In genomic region chr3:5002174-5002870, GRCh38 we compare ENCODE assay signal across 11 cellular contexts. TPM values are rescaled to one million over a fixed set of nuclear protein-coding genes. Genes with fewer than 3 reads are reported as not detected.
DNase-seq lines count a peak whose midpoint lies in the region; ATAC-seq and TF ChIP-seq lines count a peak whose summit lies in the region.
"Had no signal": no experiment of that assay in that cellular context is flagged by ENCODE, and none has a peak within 500 bp of the region (broad histone marks: within the 10 kb centered on the region; RNA-seq: fewer than 3 reads in every experiment).

No MANE protein-coding gene starts in this region.

- CTCF ChIA-PET in activated CD4-positive, alpha-beta memory T cell treated with anti-CD3 and anti-CD28 coated beads for 36 hours (lab: Charles Lee), result interaction anchor here (0.7 to 1.6 kb wide), 6 partner anchors 9 to 291 kb away, joined by 3 to 4 read pairs (median 3); no protein-coding TSS in a partner anchor

- peaks cover 12% of the 10 kb centered on the region for H3K4me1 ChIP-seq in effector memory CD4-positive, alpha-beta T cell (ENCODE audit: control insufficient read depth, insufficient read depth, low read length, poor library complexity, severe bottlenecking)
- no peaks in the 10 kb centered on the region for H3K4me1 ChIP-seq in esophagus muscularis mucosa
- H3K4me1 ChIP-seq: lower lobe of right lung had no signal

- TF ChIP-seq EP300 in esophagus muscularis mucosa (IDR thresholded peaks at IDR 0.05), result no peak

- WGBS in esophagus muscularis mucosa, result 79% methylated on average over 16 of the region's 16 CpGs

- DNase-seq in NB4 (ENCODE audit: low read depth) (peak; percentile 88), esophagus muscularis mucosa (ENCODE audit: extremely low spot score) (no peak), DMS114 treated with DMSO at 0.1 percent for 48 hours (lab: John Stamatoyannopoulos, UW; ENCODE audit: unreplicated experiment) (no peak)
- DNase-seq in activated CD4-positive, alpha-beta memory T cell treated with anti-CD3 and anti-CD28 coated beads for 36 hours, result peak; percentile 86
- peak; percentile 31 to 68 (median 62) for DNase-seq in effector memory CD4-positive, alpha-beta T cell
- DNase-seq in stimulated activated CD8-positive, alpha-beta memory T cell treated with anti-CD3 and anti-CD28 coated beads, Interleukin-12 subunit alpha, Interleukin-12 subunit beta, amount 100 ng/mL, for 24 hours (ENCODE audit: extremely low read depth), result peak; percentile 49
- DNase-seq: lower lobe of right lung, MG63 had no signal

- no peaks in the 10 kb centered on the region for H3K27me3 Mint-ChIP-seq in activated CD4-positive, alpha-beta memory T cell treated with anti-CD3 and anti-CD28 coated beads for 36 hours

- H3K36me3 Mint-ChIP-seq in activated CD4-positive, alpha-beta memory T cell treated with anti-CD3 and anti-CD28 coated beads for 36 hours, result no peaks in the 10 kb centered on the region

- POLR2A ChIA-PET in activated CD4-positive, alpha-beta memory T cell treated with anti-CD3 and anti-CD28 coated beads for 36 hours (lab: Charles Lee), result interaction anchor here (0.7 to 4.6 kb wide), 9 partner anchors 14 to 262 kb away, joined by 3 to 31 read pairs (median 4); partner anchors contain the start of gene BHLHE40

- H3K4me3 Mint-ChIP-seq in activated CD4-positive, alpha-beta memory T cell treated with anti-CD3 and anti-CD28 coated beads for 36 hours, result peak overlapping the region; percentile 16

- no peaks in the 10 kb centered on the region for H3K36me3 ChIP-seq in effector memory CD4-positive, alpha-beta T cell (ENCODE audit: control insufficient read depth, insufficient read depth, low read length)
- H3K36me3 ChIP-seq in esophagus muscularis mucosa, result no peaks in the 10 kb centered on the region
- H3K36me3 ChIP-seq: lower lobe of right lung, MG63 had no signal

- H3K9me3 Mint-ChIP-seq in activated CD4-positive, alpha-beta memory T cell treated with anti-CD3 and anti-CD28 coated beads for 36 hours, result no peaks in the 10 kb centered on the region

- peaks cover 41% of the 10 kb centered on the region for H3K4me1 Mint-ChIP-seq in activated CD4-positive, alpha-beta memory T cell treated with anti-CD3 and anti-CD28 coated beads for 36 hours (ENCODE audit: low read depth)

- intact Hi-C loops in activated CD4-positive, alpha-beta memory T cell treated with anti-CD3 and anti-CD28 coated beads for 36 hours (cut with micrococcal nuclease), result loop anchor here (1.0 kb wide), 1 partner anchor 16 kb away; no protein-coding TSS in a partner anchor
- intact Hi-C loops in esophagus muscularis mucosa (cut with DNase I), result no loop called here

- no peak overlapping the region for H3K4me3 ChIP-seq in NB4 (ENCODE audit: low read depth, low read length)
- H3K4me3 ChIP-seq in effector memory CD4-positive, alpha-beta T cell (ENCODE audit: insufficient read depth, low read depth, low read length, poor library complexity, severe bottlenecking), result no peak overlapping the region
- H3K4me3 ChIP-seq in esophagus muscularis mucosa, result no peak overlapping the region
- H3K4me3 ChIP-seq: lower lobe of right lung, MG63 had no signal

- TF ChIP-seq CTCF in NB4 (IDR thresholded peaks at IDR 0.05; ENCODE audit: low read depth, low read length) (no peak), esophagus muscularis mucosa (IDR thresholded peaks at IDR 0.05) (no peak)

- TF ChIP-seq POLR2A in NB4 (IDR thresholded peaks at IDR 0.05; ENCODE audit: extremely low read depth, insufficient read length) (no peak), GM18505 (IDR thresholded peaks at IDR 0.05; ENCODE audit: borderline replicate concordance, extremely low read depth, insufficient read depth, insufficient read length) (no peak), esophagus muscularis mucosa (IDR thresholded peaks at IDR 0.05; ENCODE audit: low read depth) (no peak)

- ATAC-seq in GM18505 (IDR thresholded peaks at IDR 0.05; ENCODE audit: unreplicated experiment) (no peak), HG02884 (IDR thresholded peaks at IDR 0.05; ENCODE audit: unreplicated experiment) (no peak)
- ATAC-seq: esophagus mucosa, lower lobe of right lung had no signal

- H3K27ac Mint-ChIP-seq in activated CD4-positive, alpha-beta memory T cell treated with anti-CD3 and anti-CD28 coated beads for 36 hours, result peak overlapping the region; percentile 82

- H3K27ac ChIP-seq in effector memory CD4-positive, alpha-beta T cell (ENCODE audit: insufficient read depth, low read length, poor library complexity, severe bottlenecking), result no peak overlapping the region
- no peak overlapping the region for H3K27ac ChIP-seq in esophagus muscularis mucosa (replicated peaks in 1 of 4)
- H3K27ac ChIP-seq: lower lobe of right lung had no signal

- no peaks in the 10 kb centered on the region for H3K9me3 ChIP-seq in effector memory CD4-positive, alpha-beta T cell (ENCODE audit: control insufficient read depth, low read length)
- no peaks in the 10 kb centered on the region for H3K9me3 ChIP-seq in esophagus muscularis mucosa
- H3K9me3 ChIP-seq: lower lobe of right lung, MG63 had no signal

- H3K27me3 ChIP-seq in effector memory CD4-positive, alpha-beta T cell (replicated peaks; ENCODE audit: control insufficient read depth, insufficient read depth, low read length, poor library complexity, severe bottlenecking), result no peaks in the 10 kb centered on the region
- no peaks in the 10 kb centered on the region for H3K27me3 ChIP-seq in esophagus muscularis mucosa
- H3K27me3 ChIP-seq: MG63 had no signal

RNA-seq across cellular contexts. Expression of gene BHLHE40, which starts 23.1 kb away (rescaled TPM):
- 100 to 1,000 TPM; 188 to 195 TPM for total RNA-seq in activated CD4-positive, alpha-beta memory T cell treated with anti-CD3 and anti-CD28 coated beads for 36 hours
- 100 to 1,000 TPM in 1 of 4 donors, 10 to 100 TPM in 2, 1 to 10 TPM in 1; 8.3 to 170 (median 19.4) TPM for total RNA-seq in esophagus muscularis mucosa

Comparison
In these comparisons a context has a peak if more than half of its experiments do, and no peak if none do; other contexts are left out.
1. DNase-seq: peak in NB4 (single experiment), activated CD4-positive, alpha-beta memory T cell treated with anti-CD3 and anti-CD28 coated beads for 36 hours (single experiment), effector memory CD4-positive, alpha-beta T cell (3 of 3) and stimulated activated CD8-positive, alpha-beta memory T cell treated with anti-CD3 and anti-CD28 coated beads, Interleukin-12 subunit alpha, Interleukin-12 subunit beta, amount 100 ng/mL, for 24 hours (single experiment); none in esophagus muscularis mucosa (single experiment) and DMS114 treated with DMSO at 0.1 percent for 48 hours (single experiment).